In genomic region chr10:27607591-27607990, GRCh38 we compare ENCODE assay signal across 23 cellular contexts.
"Had no signal": no experiment of that assay in that cellular context is flagged by ENCODE, and none has a peak within 500 bp of the region (broad histone marks: within the 10 kb centered on the region; RNA-seq: fewer than 3 reads in every experiment).

No MANE protein-coding gene starts in this region.

- H3K27me3 ChIP-seq: dorsolateral prefrontal cortex, esophagus muscularis mucosa, hepatocyte, neural progenitor cell, ovary, tibial artery, upper lobe of right lung, vagina had no signal

- DNase-seq: cortex of kidney; dorsolateral prefrontal cortex; effector CD8-positive, alpha-beta T cell; foreskin fibroblast; head of caudate nucleus; left colon; left ventricle myocardium superior; mesendoderm; nucleus accumbens; ovary; right cardiac atrium; stimulated activated CD4-positive, alpha-beta T cell treated with anti-CD3 and anti-CD28 coated beads, Interleukin-2, amount 100 ng/mL, for 48 hours; stimulated activated naive CD4-positive, alpha-beta T cell treated with Interleukin-2 at 50 U/mL for 16 hours; tibial artery; upper lobe of right lung had no signal

- H3K9me3 ChIP-seq: esophagus muscularis mucosa, ovary, tibial artery, upper lobe of right lung, vagina had no signal

- H3K27ac Mint-ChIP-seq: natural killer cell treated with Interleukin-12 subunit alpha and Interleukin-12 subunit beta and Interleukin-15 and Interleukin-18, amount 100 ng/mL, for 72 hours; neural progenitor cell; progenitor cell of endocrine pancreas had no signal

- H3K4me3 ChIP-seq: dorsolateral prefrontal cortex, esophagus muscularis mucosa, hepatocyte, lung, neural progenitor cell, ovary, smooth muscle cell, tibial artery, upper lobe of right lung, vagina had no signal

- H3K36me3 Mint-ChIP-seq: natural killer cell treated with Interleukin-12 subunit alpha and Interleukin-12 subunit beta and Interleukin-15 and Interleukin-18, amount 100 ng/mL, for 72 hours; neural progenitor cell had no signal

- H3K9ac ChIP-seq: neural progenitor cell had no signal

- H3K4me3 Mint-ChIP-seq: natural killer cell treated with Interleukin-12 subunit alpha and Interleukin-12 subunit beta and Interleukin-15 and Interleukin-18, amount 100 ng/mL, for 72 hours; neural progenitor cell had no signal

- H3K36me3 ChIP-seq: esophagus muscularis mucosa, neural progenitor cell, ovary, tibial artery, upper lobe of right lung, vagina had no signal

- H3K27ac ChIP-seq: dorsolateral prefrontal cortex, esophagus muscularis mucosa, hepatocyte, neural progenitor cell, ovary, tibial artery, upper lobe of right lung, vagina had no signal

- H3K9me3 Mint-ChIP-seq: natural killer cell treated with Interleukin-12 subunit alpha and Interleukin-12 subunit beta and Interleukin-15 and Interleukin-18, amount 100 ng/mL, for 72 hours; neural progenitor cell had no signal

- H3K4me1 ChIP-seq: neural progenitor cell, upper lobe of right lung, vagina had no signal
